In genomic region chr13:111974065-111974640, GRCh38 we compare ENCODE assay signal across 13 cellular contexts.
"Had no signal": no experiment of that assay in that cellular context is flagged by ENCODE, and none has a peak within 500 bp of the region (broad histone marks: within the 10 kb centered on the region; RNA-seq: fewer than 3 reads in every experiment).

No MANE protein-coding gene starts in this region.

- H3K4me3 Mint-ChIP-seq: activated CD4-positive, alpha-beta memory T cell treated with anti-CD3 and anti-CD28 coated beads, Interleukin-2, amount 10 ng/mL, durations not matched to agents 7 days and 5 days; activated naive CD8-positive, alpha-beta T cell treated with anti-CD3 and anti-CD28 coated beads, Interleukin-2, amount 10 ng/mL, durations not matched to agents 7 days and 5 days; activated T-cell treated with anti-CD3 and anti-CD28 coated beads, Interleukin-2, amount 50 U/mL, for 72 hours; naive thymus-derived CD8-positive, alpha-beta T cell had no signal

- H3K27ac ChIP-seq: breast epithelium, gastroesophageal sphincter, ovary, SJCRH30, tibial nerve, VCaP had no signal

- H3K36me3 ChIP-seq: breast epithelium, gastroesophageal sphincter, ovary, SJCRH30, tibial nerve had no signal

- H3K27me3 Mint-ChIP-seq: activated CD4-positive, alpha-beta memory T cell treated with anti-CD3 and anti-CD28 coated beads, Interleukin-2, amount 10 ng/mL, durations not matched to agents 7 days and 5 days had no signal

- H3K4me1 Mint-ChIP-seq: activated CD4-positive, alpha-beta memory T cell treated with anti-CD3 and anti-CD28 coated beads, Interleukin-2, amount 10 ng/mL, durations not matched to agents 7 days and 5 days; activated naive CD8-positive, alpha-beta T cell treated with anti-CD3 and anti-CD28 coated beads, Interleukin-2, amount 10 ng/mL, durations not matched to agents 7 days and 5 days had no signal

- DNase-seq: activated CD4-positive, alpha-beta memory T cell treated with anti-CD3 and anti-CD28 coated beads, Interleukin-2, amount 10 ng/mL, durations not matched to agents 7 days and 5 days; activated naive CD8-positive, alpha-beta T cell treated with anti-CD3 and anti-CD28 coated beads, Interleukin-2, amount 10 ng/mL, durations not matched to agents 7 days and 5 days; activated T-cell treated with anti-CD3 and anti-CD28 coated beads, Interleukin-2, amount 50 U/mL, for 72 hours; effector CD4-positive, alpha-beta T cell; naive thymus-derived CD8-positive, alpha-beta T cell; ovary; SJCRH30; small intestine had no signal

- H3K4me3 ChIP-seq: breast epithelium, gastroesophageal sphincter, lung, ovary, SJCRH30 had no signal

- H3K9me3 ChIP-seq: breast epithelium, gastroesophageal sphincter, ovary, SJCRH30, tibial nerve had no signal

- H3K4me1 ChIP-seq: breast epithelium, SJCRH30 had no signal

- H3K27me3 ChIP-seq: ovary, SJCRH30, tibial nerve had no signal

- ATAC-seq: activated T-cell treated with anti-CD3 and anti-CD28 coated beads, Interleukin-2, amount 50 U/mL, for 72 hours; gastroesophageal sphincter; naive thymus-derived CD8-positive, alpha-beta T cell had no signal

- H3K27ac Mint-ChIP-seq: activated CD4-positive, alpha-beta memory T cell treated with anti-CD3 and anti-CD28 coated beads, Interleukin-2, amount 10 ng/mL, durations not matched to agents 7 days and 5 days; activated naive CD8-positive, alpha-beta T cell treated with anti-CD3 and anti-CD28 coated beads, Interleukin-2, amount 10 ng/mL, durations not matched to agents 7 days and 5 days; activated T-cell treated with anti-CD3 and anti-CD28 coated beads, Interleukin-2, amount 50 U/mL, for 72 hours had no signal

- H3K36me3 Mint-ChIP-seq: activated naive CD8-positive, alpha-beta T cell treated with anti-CD3 and anti-CD28 coated beads, Interleukin-2, amount 10 ng/mL, durations not matched to agents 7 days and 5 days; naive thymus-derived CD8-positive, alpha-beta T cell had no signal
